In the genomic region with DNA sequence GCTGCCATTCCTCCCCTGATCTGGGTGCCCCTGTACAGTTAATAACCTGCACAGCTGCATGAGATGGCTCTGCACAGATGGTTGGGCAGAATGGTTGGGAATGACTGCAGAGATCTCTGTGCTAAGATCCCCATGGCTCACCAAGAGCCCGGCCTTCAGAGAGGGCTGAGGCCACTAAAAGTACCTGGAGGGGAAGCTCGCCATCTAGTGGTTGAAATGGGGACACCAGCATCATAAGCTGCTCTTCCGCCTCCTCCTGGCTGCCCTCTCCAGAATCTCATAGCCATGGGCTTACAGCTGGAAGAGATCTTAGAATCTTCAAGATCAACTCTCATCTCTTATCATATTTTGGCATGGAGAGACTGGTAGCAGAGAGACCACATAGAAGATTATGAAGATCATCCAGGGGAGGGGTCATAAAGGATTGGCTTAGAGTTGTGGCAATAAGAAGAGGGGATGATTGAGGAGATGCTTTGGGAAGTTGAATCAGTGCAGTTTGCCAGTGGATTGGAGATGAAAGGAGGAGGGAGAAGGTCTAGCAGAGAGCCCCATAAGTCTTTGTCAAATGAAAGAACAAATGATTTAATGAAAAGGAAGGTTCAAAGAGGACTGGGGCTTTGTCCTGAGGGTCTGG, we compare ENCODE assay signal across 8 cellular contexts. TPM values are rescaled to one million over a fixed set of nuclear protein-coding genes. Genes with fewer than 3 reads are reported as not detected.
DNase-seq lines count a peak whose midpoint lies in the region; ATAC-seq, FAIRE-seq and TF ChIP-seq lines count a peak whose summit lies in the region.

No MANE protein-coding gene starts in this region.

- DNase-seq in CD14-positive monocyte (ENCODE audit: low spot score): no peak
- peak; percentile 79 for DNase-seq in NCI-H1105 treated with DMSO at 0.1 percent for 48 hours (lab: John Stamatoyannopoulos, UW)
- peak; percentile 33 for DNase-seq in T-helper 2 cell treated with Interferon-gamma antibody and Interleukin-4, amounts not matched to agents 5 μg/mL and 100 μg/mL, for 36 hours (ENCODE audit: low spot score)
- peak; percentile 38 for DNase-seq in astrocyte (ENCODE audit: low read depth)
- peak; percentile 7 to 20 for DNase-seq in hippocampal formation (lab: John Stamatoyannopoulos, UW)

- ATAC-seq in GM21360 (IDR thresholded peaks at IDR 0.05; ENCODE audit: unreplicated experiment) (peak; percentile 78), GM21786 (IDR thresholded peaks at IDR 0.05; ENCODE audit: unreplicated experiment) (no peak)

- H3K27me3 ChIP-seq in astrocyte (ENCODE audit: insufficient read depth, low read length): peaks cover 11% of the 10 kb centered on the region

- H3K36me3 ChIP-seq in astrocyte (ENCODE audit: insufficient read depth, low read length): no peaks in the 10 kb centered on the region

- no peak overlapping the region for H2AFZ ChIP-seq in astrocyte (ENCODE audit: low read depth, low read length)

- intact Hi-C loops in CD14-positive monocyte (cut with micrococcal nuclease): loop anchor here (5.0 kb wide), 1 partner anchor 131 kb away; no protein-coding TSS in a partner anchor

- H3K4me3 Mint-ChIP-seq in CD14-positive monocyte (peak overlapping the region in 1 of 2 donors; percentile 32), astrocyte (ENCODE audit: unreplicated experiment) (no peak overlapping the region)
- no peak overlapping the region for H3K4me3 Mint-ChIP-seq in T-helper 2 cell treated with Interferon-gamma antibody and Interleukin-4, amounts not matched to agents 5 μg/mL and 100 μg/mL, for 36 hours

- H3K27me3 Mint-ChIP-seq in CD14-positive monocyte (ENCODE audit: low read depth in 3 of 3) (peaks cover 34 to 57% (median 45%) of the 10 kb centered on the region in 3 donors), astrocyte (ENCODE audit: low read depth, unreplicated experiment) (peaks cover 40% of the 10 kb centered on the region)
- H3K27me3 Mint-ChIP-seq in T-helper 2 cell treated with Interferon-gamma antibody and Interleukin-4, amounts not matched to agents 5 μg/mL and 100 μg/mL, for 36 hours (ENCODE audit: low read depth): peaks cover 12% of the 10 kb centered on the region

- H3K4me1 Mint-ChIP-seq in CD14-positive monocyte (peaks cover 1% of the 10 kb centered on the region), astrocyte (ENCODE audit: low read depth, unreplicated experiment) (peaks cover 25% of the 10 kb centered on the region)
- no peaks in the 10 kb centered on the region for H3K4me1 Mint-ChIP-seq in T-helper 2 cell treated with Interferon-gamma antibody and Interleukin-4, amounts not matched to agents 5 μg/mL and 100 μg/mL, for 36 hours (ENCODE audit: low read depth)

- no peak overlapping the region for H3K27ac Mint-ChIP-seq in CD14-positive monocyte
- no peak overlapping the region for H3K27ac Mint-ChIP-seq in T-helper 2 cell treated with Interferon-gamma antibody and Interleukin-4, amounts not matched to agents 5 μg/mL and 100 μg/mL, for 36 hours
- H3K27ac Mint-ChIP-seq in astrocyte (ENCODE audit: unreplicated experiment): peak overlapping the region; percentile 31

- no peak overlapping the region for H3K9ac ChIP-seq in astrocyte (ENCODE audit: low read length)

- peaks cover 24% of the 10 kb centered on the region for H3K4me1 ChIP-seq in astrocyte (ENCODE audit: insufficient read depth, low read length)

- H4K20me1 ChIP-seq in astrocyte (ENCODE audit: insufficient read depth, low read length): no peaks in the 10 kb centered on the region

- no peak overlapping the region for H3K4me2 ChIP-seq in astrocyte (ENCODE audit: low read length)

- no peak overlapping the region for H3K4me3 ChIP-seq in astrocyte (ENCODE audit: insufficient read depth, low read depth, low read length)
- H3K4me3 ChIP-seq in skin epidermis: no peak overlapping the region

- FAIRE-seq in astrocyte (lab: Jason Lieb, UNC): peak; percentile 32

- no peaks in the 10 kb centered on the region for H3K9me3 Mint-ChIP-seq in CD14-positive monocyte
- no peaks in the 10 kb centered on the region for H3K9me3 Mint-ChIP-seq in T-helper 2 cell treated with Interferon-gamma antibody and Interleukin-4, amounts not matched to agents 5 μg/mL and 100 μg/mL, for 36 hours
- H3K9me3 Mint-ChIP-seq in astrocyte (ENCODE audit: unreplicated experiment): no peaks in the 10 kb centered on the region

- H3K79me2 ChIP-seq in astrocyte (ENCODE audit: insufficient read depth, low read length): no peaks in the 10 kb centered on the region

- H3K36me3 Mint-ChIP-seq in CD14-positive monocyte (no peaks in the 10 kb centered on the region), astrocyte (ENCODE audit: low read depth, unreplicated experiment) (no peaks in the 10 kb centered on the region)
- H3K36me3 Mint-ChIP-seq in T-helper 2 cell treated with Interferon-gamma antibody and Interleukin-4, amounts not matched to agents 5 μg/mL and 100 μg/mL, for 36 hours (ENCODE audit: low read depth): no peaks in the 10 kb centered on the region

- H3K9me3 ChIP-seq in astrocyte (ENCODE audit: insufficient read depth, low read depth, low read length): no peaks in the 10 kb centered on the region

- TF ChIP-seq CTCF in CD14-positive monocyte (IDR thresholded peaks at IDR 0.05): peak; percentile 71
- peak; percentile 97 for TF ChIP-seq CTCF in astrocyte (IDR thresholded peaks at IDR 0.05; ENCODE audit: insufficient read depth, low read depth, low read length)

- no peak overlapping the region for H3K27ac ChIP-seq in astrocyte (ENCODE audit: low read depth, low read length)
- peak overlapping the region in 13 of 21 experiments; percentile 5 to 67 (median 54) for H3K27ac ChIP-seq in skin epidermis

RNA-seq across cellular contexts. Expression of gene TLCD5, which starts 22.0 kb away (rescaled TPM):
- polyA plus RNA-seq in CD14-positive monocyte: not detected
- 9.3 and 9.5 TPM in 2 replicates for total RNA-seq in astrocyte

RNA-seq across cellular contexts. Expression of gene ARHGEF12, which starts 33.1 kb away (rescaled TPM):
- under 1 TPM; 0.25 to 0.27 TPM for polyA plus RNA-seq in CD14-positive monocyte
- 78.0 and 83.1 TPM in 2 replicates for total RNA-seq in astrocyte
